Comparison of ENCODE assay signal across 10 cellular contexts in the genomic region with DNA sequence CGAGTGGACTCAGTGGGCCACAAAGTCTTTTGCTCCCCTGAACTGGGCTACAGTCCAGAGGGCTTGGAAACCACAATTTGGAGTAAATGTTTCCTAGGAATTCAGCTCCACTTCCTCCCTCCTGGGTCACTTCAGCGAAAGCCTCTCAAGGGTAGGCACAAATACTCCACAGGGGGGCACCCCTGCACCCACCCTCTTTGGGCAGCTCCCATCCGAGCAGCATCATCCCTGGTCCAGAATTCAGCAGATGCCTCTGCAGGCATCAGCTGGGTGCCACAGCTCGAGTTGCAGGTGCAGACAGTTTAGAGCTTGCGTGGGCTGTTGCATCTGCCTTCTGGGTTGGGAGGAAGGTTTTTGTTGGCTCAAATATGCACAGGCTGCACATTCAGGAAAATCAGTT. TPM values are rescaled to one million over a fixed set of nuclear protein-coding genes. Genes with fewer than 3 reads are reported as not detected.
DNase-seq lines count a peak whose midpoint lies in the region; ATAC-seq, FAIRE-seq and TF ChIP-seq lines count a peak whose summit lies in the region.
"Had no signal": no experiment of that assay in that cellular context is flagged by ENCODE, and none has a peak within 500 bp of the region (broad histone marks: within the 10 kb centered on the region; RNA-seq: fewer than 3 reads in every experiment).

No MANE protein-coding gene starts in this region.

- no peaks in the 10 kb centered on the region for H3K36me3 Mint-ChIP-seq in T-helper 2 cell treated with Interferon-gamma antibody and Interleukin-4, amounts not matched to agents 5 μg/mL and 100 μg/mL, for 36 hours (ENCODE audit: low read depth)

- no peak overlapping the region for H3K27ac ChIP-seq in RWPE2 (ENCODE audit: poor library complexity, severe bottlenecking)
- no peak overlapping the region for H3K27ac ChIP-seq in left lung
- H3K27ac ChIP-seq: lower lobe of right lung had no signal

- H3K27me3 ChIP-seq in RWPE2 (ENCODE audit: insufficient read depth, poor library complexity, severe bottlenecking) (no peaks in the 10 kb centered on the region), left lung (no peaks in the 10 kb centered on the region)

- H3K9me3 Mint-ChIP-seq in T-helper 2 cell treated with Interferon-gamma antibody and Interleukin-4, amounts not matched to agents 5 μg/mL and 100 μg/mL, for 36 hours = no peaks in the 10 kb centered on the region
- H3K9me3 Mint-ChIP-seq: central memory CD8-positive, alpha-beta T cell had no signal

- H3K27me3 Mint-ChIP-seq in T-helper 2 cell treated with Interferon-gamma antibody and Interleukin-4, amounts not matched to agents 5 μg/mL and 100 μg/mL, for 36 hours (ENCODE audit: low read depth) = peaks cover 11% of the 10 kb centered on the region

- intact Hi-C loops in left lung (cut with DNase I) = no loop called here

- H3K36me3 ChIP-seq in RWPE2 (ENCODE audit: low read depth) = no peaks in the 10 kb centered on the region
- H3K36me3 ChIP-seq in left lung = no peaks in the 10 kb centered on the region
- H3K36me3 ChIP-seq: lower lobe of right lung had no signal

- no peak overlapping the region for H3K27ac Mint-ChIP-seq in T-helper 2 cell treated with Interferon-gamma antibody and Interleukin-4, amounts not matched to agents 5 μg/mL and 100 μg/mL, for 36 hours

- DNase-seq in COR-L47 (lab: John Stamatoyannopoulos, UW) (peak; percentile 25), H54 (ENCODE audit: insufficient read length, low spot score) (no peak), RWPE2 (ENCODE audit: low spot score) (no peak), left lung (no peak), NCI-H1105 (lab: John Stamatoyannopoulos, UW) (no peak)
- DNase-seq in activated T-cell treated with anti-CD3 and anti-CD28 coated beads, Interleukin-2, amount 50 U/mL, for 1 hour = no peak
- no peak for DNase-seq in T-helper 2 cell treated with Interferon-gamma antibody and Interleukin-4, amounts not matched to agents 5 μg/mL and 100 μg/mL, for 36 hours (ENCODE audit: low spot score)
- DNase-seq: lower lobe of right lung had no signal

- peak; percentile 58 for TF ChIP-seq CTCF in RWPE2 (IDR thresholded peaks at IDR 0.05; ENCODE audit: poor library complexity, severe bottlenecking)
- TF ChIP-seq CTCF in left lung (IDR thresholded peaks at IDR 0.05) = no peak

- FAIRE-seq in H54 (lab: Jason Lieb, UNC) = peak; percentile 23

- H3K4me3 ChIP-seq in RWPE2 (ENCODE audit: severe bottlenecking) (no peak overlapping the region), left lung (no peak overlapping the region)
- H3K4me3 ChIP-seq: lower lobe of right lung had no signal

- ATAC-seq in RWPE2 (ENCODE audit: low read depth) (peak; percentile 53; the same call in 2 of the 3 replicates), left lung (peak; percentile 47), GM19467 (IDR thresholded peaks at IDR 0.05; ENCODE audit: unreplicated experiment) (no peak)

- peaks cover 8% of the 10 kb centered on the region for H3K4me1 Mint-ChIP-seq in T-helper 2 cell treated with Interferon-gamma antibody and Interleukin-4, amounts not matched to agents 5 μg/mL and 100 μg/mL, for 36 hours (ENCODE audit: low read depth)
- H3K4me1 Mint-ChIP-seq: central memory CD8-positive, alpha-beta T cell had no signal

- H3K4me3 Mint-ChIP-seq in T-helper 2 cell treated with Interferon-gamma antibody and Interleukin-4, amounts not matched to agents 5 μg/mL and 100 μg/mL, for 36 hours = no peak overlapping the region
- H3K4me3 Mint-ChIP-seq: central memory CD8-positive, alpha-beta T cell had no signal

- TF ChIP-seq POLR2A in H54 (IDR thresholded peaks at IDR 0.05; ENCODE audit: low read depth, low read length) = no peak

- H3K9me3 ChIP-seq in RWPE2 (ENCODE audit: severe bottlenecking) (no peaks in the 10 kb centered on the region), left lung (no peaks in the 10 kb centered on the region)
- H3K9me3 ChIP-seq: lower lobe of right lung had no signal

- H3K4me1 ChIP-seq in RWPE2 (ENCODE audit: insufficient read depth, poor library complexity, severe bottlenecking) = peaks cover 7% of the 10 kb centered on the region
- peaks cover 0 to 10% of the 10 kb centered on the region in 2 donors for H3K4me1 ChIP-seq in left lung
- H3K4me1 ChIP-seq: lower lobe of right lung had no signal

RNA-seq across cellular contexts. Expression of gene KANK4, which starts 25.0 kb away (rescaled TPM):
- 1 to 10 TPM; 2.0 to 2.6 TPM for total RNA-seq in left lung
